Comparison of ENCODE assay signal across 1 cellular context in genomic region chr22:32352681-32353080, GRCh38.
TF ChIP-seq lines count a peak whose summit lies in the region.

No MANE protein-coding gene starts in this region.

TF ChIP-seq in H1, 55 proteins besides CTCF, POLR2A, EP300 and RAD21:
- TF ChIP-seq POU5F1 (IDR thresholded peaks at IDR 0.05; ENCODE audit: low read depth, low read length) (no peak), NANOG (IDR thresholded peaks at IDR 0.05; ENCODE audit: insufficient read depth, low read depth, low read length, poor library complexity, severe bottlenecking) (no peak), CBX8 (IDR thresholded peaks at IDR 0.05; ENCODE audit: borderline replicate concordance, low read depth, low read length) (no peak), SAP30 (IDR thresholded peaks at IDR 0.05; ENCODE audit: insufficient read depth, insufficient replicate concordance, low read length) (no peak), CHD1 (IDR thresholded peaks at IDR 0.05; ENCODE audit: low read depth, low read length) (no peak), ATF3 (IDR thresholded peaks at IDR 0.05; ENCODE audit: insufficient read depth, low read depth, low read length) (no peak), FOSL1 (IDR thresholded peaks at IDR 0.05; ENCODE audit: insufficient read depth, low read depth, low read length) (no peak), RFX5 (IDR thresholded peaks at IDR 0.05; ENCODE audit: borderline replicate concordance, low read depth, low read length) (no peak), GTF2F1 (IDR thresholded peaks at IDR 0.05; ENCODE audit: borderline replicate concordance, low read depth, low read length) (no peak), CREB1 (IDR thresholded peaks at IDR 0.05) (no peak), USF2 (IDR thresholded peaks at IDR 0.05; ENCODE audit: low read length) (no peak), SRF (IDR thresholded peaks at IDR 0.05; ENCODE audit: low read depth, low read length) (no peak), SIRT6 (IDR thresholded peaks at IDR 0.05; ENCODE audit: low read length) (no peak)
